20 cellular contexts compared by ENCODE assay signal in the genomic region with DNA sequence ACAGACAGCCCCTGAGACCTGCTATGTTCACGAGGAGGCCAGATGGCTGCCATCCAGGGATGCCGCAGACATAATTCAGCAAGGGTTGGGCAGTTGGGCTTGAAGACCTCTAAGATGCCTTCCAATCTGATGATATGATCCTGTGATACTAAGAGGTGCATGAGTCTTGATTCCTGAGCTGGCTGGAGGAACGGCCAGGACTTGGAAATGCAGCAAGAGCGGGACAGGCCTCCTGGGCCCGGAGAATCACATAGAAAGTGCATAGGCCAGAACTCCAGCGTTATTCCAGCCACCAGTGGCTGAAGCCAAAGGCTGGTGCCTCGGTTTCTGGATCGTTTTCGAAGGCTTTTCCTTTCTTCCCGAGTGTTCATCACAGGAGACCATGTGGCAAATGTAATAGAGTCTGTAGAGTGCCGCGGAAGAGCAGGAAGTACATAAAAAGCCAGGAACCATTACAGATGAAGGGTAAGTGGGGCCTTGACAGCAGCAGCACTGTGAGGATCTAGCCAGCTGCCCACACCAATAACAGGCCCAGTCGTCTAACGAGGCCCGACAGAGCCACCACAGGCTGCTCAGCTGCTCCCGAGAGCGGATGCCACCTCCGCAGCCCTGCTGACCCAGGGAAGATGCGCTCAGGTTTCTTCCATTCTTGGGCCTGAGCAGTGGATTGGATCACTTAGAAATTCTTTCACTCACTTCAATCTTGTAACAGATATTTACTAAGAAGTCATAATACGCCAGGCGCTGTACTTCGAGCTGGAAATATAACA. TPM values are rescaled to one million over a fixed set of nuclear protein-coding genes. Genes with fewer than 3 reads are reported as not detected.
A peak's percentile ranks its signal among the peaks of the same experiment; 100 is the strongest.
DNase-seq lines count a peak whose midpoint lies in the region; ATAC-seq and TF ChIP-seq lines count a peak whose summit lies in the region.
"Had no signal": no experiment of that assay in that cellular context is flagged by ENCODE, and none has a peak within 500 bp of the region (broad histone marks: within the 10 kb centered on the region; RNA-seq: fewer than 3 reads in every experiment).

No MANE protein-coding gene starts in this region.

- no peak for TF ChIP-seq CTCF in AG10803 (conservative IDR thresholded peaks at IDR 0.05; ENCODE audit: low read length)
- TF ChIP-seq CTCF in fibroblast of lung (conservative IDR thresholded peaks at IDR 0.05 in 1 of 2, IDR thresholded peaks at IDR 0.05 in 1 of 2; ENCODE audit: low read depth in 1 of 2, low read length in 2 of 2): no peak
- TF ChIP-seq CTCF in heart left ventricle (IDR thresholded peaks at IDR 0.05): no peak

- H3K9me3 Mint-ChIP-seq in activated CD4-positive, alpha-beta T cell treated with anti-CD3 and anti-CD28 coated beads, Interleukin-2, amount 10 ng/mL, durations not matched to agents 24 days and 14 days: peaks cover 4% of the 10 kb centered on the region
- H3K9me3 Mint-ChIP-seq: CD4-positive, alpha-beta memory T cell had no signal

- H3K27me3 ChIP-seq in BLaER1: no peaks in the 10 kb centered on the region
- no peaks in the 10 kb centered on the region for H3K27me3 ChIP-seq in fibroblast of lung (ENCODE audit: control insufficient read depth, insufficient read depth, low read length)
- H3K27me3 ChIP-seq in heart left ventricle: peaks cover 0 to 6% (median 0%) of the 10 kb centered on the region in 9 donors
- H3K27me3 ChIP-seq: BLaER1 treated with 17β-estradiol and CSF1 and Interleukin-3, amounts not matched to agents 10 nM and 100 nM had no signal

- H3K36me3 Mint-ChIP-seq in activated CD4-positive, alpha-beta T cell treated with anti-CD3 and anti-CD28 coated beads, Interleukin-2, amount 10 ng/mL, durations not matched to agents 24 days and 14 days (ENCODE audit: low read depth): no peaks in the 10 kb centered on the region
- H3K36me3 Mint-ChIP-seq: CD4-positive, alpha-beta memory T cell had no signal

- intact Hi-C loops in sciatic nerve (cut with DNase I) (no loop called here), heart left ventricle (cut with DNase I) (no loop called here)
- intact Hi-C loops in activated CD4-positive, alpha-beta T cell treated with anti-CD3 and anti-CD28 coated beads, Interleukin-2, amount 10 ng/mL, durations not matched to agents 24 days and 14 days (cut with micrococcal nuclease): no loop called here

- no peak overlapping the region for H3K27ac Mint-ChIP-seq in activated CD4-positive, alpha-beta T cell treated with anti-CD3 and anti-CD28 coated beads, Interleukin-2, amount 10 ng/mL, durations not matched to agents 24 days and 14 days

- H3K9me3 ChIP-seq in BLaER1 (no peaks in the 10 kb centered on the region), fibroblast of lung (ENCODE audit: control insufficient read depth, insufficient read depth, low read depth, low read length) (no peaks in the 10 kb centered on the region), heart left ventricle (no peaks in the 10 kb centered on the region)
- H3K9me3 ChIP-seq: BLaER1 treated with 17β-estradiol and CSF1 and Interleukin-3, amounts not matched to agents 10 nM and 100 nM; Caco-2 had no signal

- no peak for TF ChIP-seq POLR2A in heart left ventricle (IDR thresholded peaks at IDR 0.05)

- no peak overlapping the region for H3K27ac ChIP-seq in BLaER1
- H3K27ac ChIP-seq in fibroblast of lung (ENCODE audit: insufficient read depth, low read length): no peak overlapping the region
- no peak overlapping the region for H3K27ac ChIP-seq in heart left ventricle
- H3K27ac ChIP-seq: BLaER1 treated with 17β-estradiol and CSF1 and Interleukin-3, amounts not matched to agents 10 nM and 100 nM; PC-9 had no signal

- no peaks in the 10 kb centered on the region for H3K79me2 ChIP-seq in fibroblast of lung (ENCODE audit: control insufficient read depth, insufficient read depth, low read length)

- H3K4me3 Mint-ChIP-seq in activated CD4-positive, alpha-beta T cell treated with anti-CD3 and anti-CD28 coated beads, Interleukin-2, amount 10 ng/mL, durations not matched to agents 24 days and 14 days: no peak overlapping the region
- H3K4me3 Mint-ChIP-seq: CD4-positive, alpha-beta memory T cell had no signal

- H2AFZ ChIP-seq in fibroblast of lung (ENCODE audit: low read length): peak overlapping the region; percentile 40
- H2AFZ ChIP-seq: PC-9 had no signal

- ATAC-seq in sciatic nerve (no peak), heart left ventricle (no peak)

- H3K4me3 ChIP-seq in AG10803 (ENCODE audit: low read length): no peak overlapping the region
- H3K4me3 ChIP-seq in BLaER1: no peak overlapping the region
- H3K4me3 ChIP-seq in fibroblast of lung (replicated peaks in 1 of 4; ENCODE audit: control extremely low read depth in 1 of 4, insufficient read depth in 1 of 4, low read depth in 3 of 4, low read length in 4 of 4): no peak overlapping the region
- H3K4me3 ChIP-seq in heart left ventricle: no peak overlapping the region
- H3K4me3 ChIP-seq: BLaER1 treated with 17β-estradiol and CSF1 and Interleukin-3, amounts not matched to agents 10 nM and 100 nM; PC-9 had no signal

- 87 to 90% (median 88%) methylated on average over 22 of the region's 22 CpGs for WGBS in heart left ventricle, 4 donors

- H3K9ac ChIP-seq in BLaER1 (no peak overlapping the region), fibroblast of lung (ENCODE audit: insufficient read depth, low read length) (no peak overlapping the region)
- H3K9ac ChIP-seq: BLaER1 treated with 17β-estradiol and CSF1 and Interleukin-3, amounts not matched to agents 10 nM and 100 nM had no signal

- peaks cover 9% of the 10 kb centered on the region for H3K27me3 Mint-ChIP-seq in activated CD4-positive, alpha-beta T cell treated with anti-CD3 and anti-CD28 coated beads, Interleukin-2, amount 10 ng/mL, durations not matched to agents 24 days and 14 days

- H3K4me1 ChIP-seq in BLaER1 (peaks cover 26% of the 10 kb centered on the region), fibroblast of lung (ENCODE audit: control insufficient read depth, extremely low read depth, insufficient read depth, low read length) (peaks cover 2% of the 10 kb centered on the region), heart left ventricle (no peaks in the 10 kb centered on the region)
- H3K4me1 ChIP-seq: Caco-2 had no signal

- peak; percentile 18 for DNase-seq in AG10803 (ENCODE audit: low read depth)
- DNase-seq in fibroblast of lung (ENCODE audit: low read depth in 2 of 2): peak in 1 of 2 donors; percentile 3
- peak; percentile 41 for DNase-seq in sciatic nerve (ENCODE audit: low spot score)
- no peak for DNase-seq in activated CD4-positive, alpha-beta T cell treated with anti-CD3 and anti-CD28 coated beads, Interleukin-2, amount 10 ng/mL, durations not matched to agents 24 days and 14 days
- DNase-seq in heart left ventricle: no peak
- no peak for DNase-seq in activated CD8-positive, alpha-beta memory T cell treated with anti-CD3 and anti-CD28 coated beads, Interleukin-2, amount 50 U/mL, for 48 hours
- DNase-seq: CD4-positive, alpha-beta memory T cell; GOT3; HCEC 1CT; KBM-7; NCI-H1092; NCI-H1436; NCI-H187 treated with DMSO at 0.1 percent for 48 hours; NCI-H69; PC-9; RPMI8226; SHP77 had no signal

- H3K36me3 ChIP-seq in BLaER1 (no peaks in the 10 kb centered on the region), fibroblast of lung (ENCODE audit: control insufficient read depth, insufficient read depth, low read length) (no peaks in the 10 kb centered on the region), heart left ventricle (no peaks in the 10 kb centered on the region)
- H3K36me3 ChIP-seq: BLaER1 treated with 17β-estradiol and CSF1 and Interleukin-3, amounts not matched to agents 10 nM and 100 nM had no signal

- H3K4me2 ChIP-seq in BLaER1 (peak overlapping the region; percentile 34; the same call in 1 of the 2 replicates), fibroblast of lung (ENCODE audit: extremely low read depth, insufficient read depth, low read length) (no peak overlapping the region)
- H3K4me2 ChIP-seq: PC-9 had no signal

- peaks cover 15% of the 10 kb centered on the region for H3K4me1 Mint-ChIP-seq in activated CD4-positive, alpha-beta T cell treated with anti-CD3 and anti-CD28 coated beads, Interleukin-2, amount 10 ng/mL, durations not matched to agents 24 days and 14 days

- H4K20me1 ChIP-seq in BLaER1 (no peaks in the 10 kb centered on the region), fibroblast of lung (ENCODE audit: control insufficient read depth, extremely low read depth, insufficient read depth, low read length) (no peaks in the 10 kb centered on the region)
- H4K20me1 ChIP-seq: BLaER1 treated with 17β-estradiol and CSF1 and Interleukin-3, amounts not matched to agents 10 nM and 100 nM had no signal

RNA-seq across cellular contexts. Expression of gene LHX4, which starts 14.0 kb away (rescaled TPM):
- total RNA-seq in fibroblast of lung (under 0.01 and 0.33 TPM in 2 replicates), sciatic nerve (not detected), heart left ventricle (not detected)
- polyA plus RNA-seq in fibroblast of lung (0.03 and 0.09 TPM in 2 replicates), heart left ventricle (not detected)
- polyA plus RNA-seq in fibroblast of lung (2012): 0.17 and 0.20 TPM in 2 replicates
- polyA minus RNA-seq in fibroblast of lung (ENCODE audit: low replicate concordance): 1.0 TPM in 1 of 2 replicates, not detected in the other
- total RNA-seq in activated CD4-positive, alpha-beta T cell treated with anti-CD3 and anti-CD28 coated beads, Interleukin-2, amount 10 ng/mL, durations not matched to agents 24 days and 14 days: not detected in 2 replicates
- total RNA-seq: CD4-positive, alpha-beta memory T cell had no signal

Comparison
In these comparisons a context has a peak if more than half of its experiments do, and no peak if none do; other contexts are left out.
1. DNase-seq: peak in AG10803 (single experiment) and sciatic nerve (single experiment); none in activated CD4-positive, alpha-beta T cell treated with anti-CD3 and anti-CD28 coated beads, Interleukin-2, amount 10 ng/mL, durations not matched to agents 24 days and 14 days (single experiment), heart left ventricle (0 of 5) and activated CD8-positive, alpha-beta memory T cell treated with anti-CD3 and anti-CD28 coated beads, Interleukin-2, amount 50 U/mL, for 48 hours (single experiment).